Comparison of ENCODE assay signal across 15 cellular contexts in the genomic region with DNA sequence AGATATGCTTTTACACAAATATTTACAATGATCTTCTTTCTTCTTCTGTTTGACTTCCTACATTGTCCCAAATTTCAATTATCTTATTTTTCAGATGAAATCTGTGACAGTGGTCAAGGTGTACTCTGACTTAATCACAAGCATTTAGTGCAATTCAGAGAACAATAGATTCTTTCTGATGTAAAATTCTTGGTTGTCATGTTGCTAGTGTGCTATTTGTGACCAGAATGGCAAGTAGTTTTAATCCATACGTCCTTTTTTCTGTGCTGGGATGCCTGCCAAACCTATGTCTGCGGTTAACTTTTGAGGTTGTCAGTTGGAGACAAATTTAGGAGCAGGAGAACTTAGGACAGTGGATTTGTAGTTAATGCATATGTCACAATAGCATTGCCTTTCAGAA. TPM values are rescaled to one million over a fixed set of nuclear protein-coding genes. Genes with fewer than 3 reads are reported as not detected.
DNase-seq lines count a peak whose midpoint lies in the region; ATAC-seq, FAIRE-seq and TF ChIP-seq lines count a peak whose summit lies in the region.
"Had no signal": no experiment of that assay in that cellular context is flagged by ENCODE, and none has a peak within 500 bp of the region (broad histone marks: within the 10 kb centered on the region; RNA-seq: fewer than 3 reads in every experiment).

No MANE protein-coding gene starts in this region.

- no peaks in the 10 kb centered on the region for H3K36me3 ChIP-seq in SJCRH30
- H3K36me3 ChIP-seq: thoracic aorta had no signal

- DNase-seq in GDM1 (lab: John Stamatoyannopoulos, UW): peak; percentile 71
- DNase-seq in NCI-H146 (lab: John Stamatoyannopoulos, UW): peak; percentile 32
- DNase-seq in SJCRH30: peak; percentile 26 to 54
- peak; percentile 27 for DNase-seq in fibroblast of pulmonary artery (ENCODE audit: low read depth)
- DNase-seq in immature natural killer cell: no peak
- no peak for DNase-seq in natural killer cell
- no peak for DNase-seq in NCI-H526 (lab: John Stamatoyannopoulos, UW)
- DNase-seq in GM12891 (ENCODE audit: insufficient read length, low spot score): no peak
- DNase-seq: activated CD4-positive, alpha-beta memory T cell treated with anti-CD3 and anti-CD28 coated beads, Interleukin-2, amount 10 ng/mL, durations not matched to agents 7 days and 5 days; amniotic stem cell; left cardiac atrium; NCI-H2029 treated with DMSO at 0.1 percent for 48 hours had no signal

- H3K9me3 ChIP-seq in SJCRH30 (replicated peaks): no peaks in the 10 kb centered on the region
- H3K9me3 ChIP-seq: thoracic aorta had no signal

- H3K4me1 Mint-ChIP-seq in immature natural killer cell (no peaks in the 10 kb centered on the region), natural killer cell (no peaks in the 10 kb centered on the region)
- H3K4me1 Mint-ChIP-seq: activated CD4-positive, alpha-beta memory T cell treated with anti-CD3 and anti-CD28 coated beads, Interleukin-2, amount 10 ng/mL, durations not matched to agents 7 days and 5 days; B cell had no signal

- H3K27ac Mint-ChIP-seq in immature natural killer cell (no peak overlapping the region), natural killer cell (no peak overlapping the region)
- H3K27ac Mint-ChIP-seq: activated CD4-positive, alpha-beta memory T cell treated with anti-CD3 and anti-CD28 coated beads, Interleukin-2, amount 10 ng/mL, durations not matched to agents 7 days and 5 days; B cell had no signal

- TF ChIP-seq CTCF in fibroblast of pulmonary artery (IDR thresholded peaks at IDR 0.05; ENCODE audit: low read length, missing control alignments) (no peak), natural killer cell (IDR thresholded peaks at IDR 0.05) (no peak)

- H3K27ac ChIP-seq in SJCRH30: no peak overlapping the region
- H3K27ac ChIP-seq: thoracic aorta had no signal

- no peak for ATAC-seq in natural killer cell
- ATAC-seq: left cardiac atrium had no signal

- FAIRE-seq in GM12891 (lab: Jason Lieb, UNC): no peak
- FAIRE-seq: TTC549 had no signal

- H3K4me1 ChIP-seq in SJCRH30: 0 out of 2 replicates have a peak, but pooled peaks cover 5% of the 10 kb centered on the region

- H3K9me3 Mint-ChIP-seq in immature natural killer cell (peaks cover 0 to 16% (median 10%) of the 10 kb centered on the region in 6 donors), natural killer cell (peaks cover 4% of the 10 kb centered on the region in 2 donors)

- peaks cover 0 to 2% (median 0%) of the 10 kb centered on the region in 3 donors for H3K27me3 Mint-ChIP-seq in immature natural killer cell (ENCODE audit: low read depth in 3 of 3)
- H3K27me3 Mint-ChIP-seq in natural killer cell (ENCODE audit: low read depth in 2 of 2): no peaks in the 10 kb centered on the region
- H3K27me3 Mint-ChIP-seq: activated CD4-positive, alpha-beta memory T cell treated with anti-CD3 and anti-CD28 coated beads, Interleukin-2, amount 10 ng/mL, durations not matched to agents 7 days and 5 days; B cell had no signal

- intact Hi-C loops in natural killer cell (cut with micrococcal nuclease): no loop called here

- no peak for TF ChIP-seq POLR2A in GM12891 (IDR thresholded peaks at IDR 0.05; ENCODE audit: low read depth, low read length)

- no peaks in the 10 kb centered on the region for H3K36me3 Mint-ChIP-seq in immature natural killer cell
- no peaks in the 10 kb centered on the region for H3K36me3 Mint-ChIP-seq in natural killer cell

- H3K27me3 ChIP-seq in SJCRH30: no peaks in the 10 kb centered on the region

- H3K4me3 Mint-ChIP-seq in immature natural killer cell: no peak overlapping the region
- no peak overlapping the region for H3K4me3 Mint-ChIP-seq in natural killer cell
- H3K4me3 Mint-ChIP-seq: activated CD4-positive, alpha-beta memory T cell treated with anti-CD3 and anti-CD28 coated beads, Interleukin-2, amount 10 ng/mL, durations not matched to agents 7 days and 5 days; B cell had no signal

- H3K4me3 ChIP-seq in SJCRH30 (no peak overlapping the region), fibroblast of pulmonary artery (replicated peaks; ENCODE audit: low read depth, low read length) (no peak overlapping the region)
- H3K4me3 ChIP-seq: thoracic aorta had no signal

TF ChIP-seq in GM12891, 5 proteins besides CTCF, POLR2A, EP300 and RAD21:
- TF ChIP-seq POU2F2 (IDR thresholded peaks at IDR 0.05; ENCODE audit: low read depth, low read length): no peak
- TF ChIP-seq TAF1 (IDR thresholded peaks at IDR 0.05; ENCODE audit: low read depth, low read length): no peak
- no peak for TF ChIP-seq POLR2AphosphoS5 (IDR thresholded peaks at IDR 0.05; ENCODE audit: low read depth, low read length)
- TF ChIP-seq SPI1 (IDR thresholded peaks at IDR 0.05; ENCODE audit: low read depth, low read length): no peak
- no peak for TF ChIP-seq PAX5 (IDR thresholded peaks at IDR 0.05; ENCODE audit: insufficient read depth, low read length, severe bottlenecking)

RNA-seq across cellular contexts. Expression of a gene that starts 30.9 kb away (rescaled TPM):
- total RNA-seq in SJCRH30 (2014; rRNA removed; shearing (Covaris generic)): not detected in 2 replicates
- under 1 TPM in 1 of 3 donors, not detected in 2; 0.55 TPM for polyA plus RNA-seq in immature natural killer cell
- total RNA-seq in natural killer cell: not detected
- polyA plus RNA-seq in GM12891 (2012; ENCODE audit: low read depth, missing spikeins): not detected
- total RNA-seq: activated CD4-positive, alpha-beta memory T cell treated with anti-CD3 and anti-CD28 coated beads, Interleukin-2, amount 10 ng/mL, durations not matched to agents 7 days and 5 days; B cell had no signal

Comparison
In these comparisons a context has a peak if more than half of its experiments do, and no peak if none do; other contexts are left out.
1. DNase-seq: peak in GDM1 (single experiment), NCI-H146 (single experiment), SJCRH30 (2 of 2) and fibroblast of pulmonary artery (single experiment); none in immature natural killer cell (0 of 3), natural killer cell (single experiment), NCI-H526 (0 of 2) and GM12891 (single experiment).